Comparison of ENCODE assay signal across 19 cellular contexts in genomic region chr3:107421881-107422280, GRCh38. TPM values are rescaled to one million over a fixed set of nuclear protein-coding genes. Genes with fewer than 3 reads are reported as not detected.
DNase-seq lines count a peak whose midpoint lies in the region; ATAC-seq lines count a peak whose summit lies in the region.
"Had no signal": no experiment of that assay in that cellular context is flagged by ENCODE, and none has a peak within 500 bp of the region (broad histone marks: within the 10 kb centered on the region; RNA-seq: fewer than 3 reads in every experiment).

No MANE protein-coding gene starts in this region.

- ATAC-seq in HG02840 (IDR thresholded peaks at IDR 0.05; ENCODE audit: low FRiP score, unreplicated experiment), result no peak

- DNase-seq in T-helper 2 cell treated with Interferon-gamma antibody and Interleukin-4, amounts not matched to agents 5 μg/mL and 100 μg/mL, for 36 hours (ENCODE audit: low spot score), result no peak
- no peak for DNase-seq in T-helper 2 cell
- no peak for DNase-seq in Karpas-422
- peak; percentile 18 for DNase-seq in pons (ENCODE audit: low spot score)
- no peak for DNase-seq in NCI-H128 (lab: John Stamatoyannopoulos, UW; ENCODE audit: unreplicated experiment)
- no peak for DNase-seq in NCI-H2081 treated with DMSO at 0.1 percent for 48 hours (lab: John Stamatoyannopoulos, UW)
- DNase-seq: DMS153, DMS79 had no signal

- H3K4me3 Mint-ChIP-seq in T-helper 2 cell treated with Interferon-gamma antibody and Interleukin-4, amounts not matched to agents 5 μg/mL and 100 μg/mL, for 36 hours, result no peak overlapping the region
- H3K4me3 Mint-ChIP-seq: CD14-positive monocyte, GM23338 had no signal

- H3K27me3 ChIP-seq in Karpas-422 (ENCODE audit: low read length), result no peaks in the 10 kb centered on the region
- H3K27me3 ChIP-seq: BLaER1 had no signal

- H2AFZ ChIP-seq in Karpas-422 (ENCODE audit: low read length), result peak overlapping the region; percentile 61
- H2AFZ ChIP-seq: GM23338 had no signal

- H3K4me1 Mint-ChIP-seq in T-helper 2 cell treated with Interferon-gamma antibody and Interleukin-4, amounts not matched to agents 5 μg/mL and 100 μg/mL, for 36 hours (ENCODE audit: low read depth), result peaks cover 3% of the 10 kb centered on the region

- no peaks in the 10 kb centered on the region for H3K36me3 Mint-ChIP-seq in T-helper 2 cell treated with Interferon-gamma antibody and Interleukin-4, amounts not matched to agents 5 μg/mL and 100 μg/mL, for 36 hours (ENCODE audit: low read depth)
- H3K36me3 Mint-ChIP-seq: CD14-positive monocyte; CD4-positive, alpha-beta memory T cell had no signal

- peaks cover 42% of the 10 kb centered on the region for H3K27me3 Mint-ChIP-seq in T-helper 2 cell treated with Interferon-gamma antibody and Interleukin-4, amounts not matched to agents 5 μg/mL and 100 μg/mL, for 36 hours (ENCODE audit: low read depth)

- no peaks in the 10 kb centered on the region for H3K9me3 ChIP-seq in Karpas-422 (ENCODE audit: low read length)
- H3K9me3 ChIP-seq: A549, BLaER1 had no signal

- peak overlapping the region; percentile 56 for H3K4me2 ChIP-seq in Karpas-422 (ENCODE audit: low read depth, low read length, poor library complexity, severe bottlenecking)
- H3K4me2 ChIP-seq: BLaER1, GM23338 had no signal

- H3K9me3 Mint-ChIP-seq in T-helper 2 cell treated with Interferon-gamma antibody and Interleukin-4, amounts not matched to agents 5 μg/mL and 100 μg/mL, for 36 hours, result no peaks in the 10 kb centered on the region
- H3K9me3 Mint-ChIP-seq: CD14-positive monocyte; CD4-positive, alpha-beta memory T cell; GM23338 had no signal

- H3K27ac Mint-ChIP-seq in T-helper 2 cell treated with Interferon-gamma antibody and Interleukin-4, amounts not matched to agents 5 μg/mL and 100 μg/mL, for 36 hours, result peak overlapping the region; percentile 50
- H3K27ac Mint-ChIP-seq: CD14-positive monocyte, GM23338 had no signal

- no peaks in the 10 kb centered on the region for H4K20me1 ChIP-seq in Karpas-422 (ENCODE audit: insufficient read depth, low read depth, low read length)
- H4K20me1 ChIP-seq: BLaER1 had no signal

- no peaks in the 10 kb centered on the region for H3K9me2 ChIP-seq in Karpas-422 (replicated peaks; ENCODE audit: insufficient read depth, low read length)

- H3K79me2 ChIP-seq in Karpas-422 (ENCODE audit: low read length), result no peaks in the 10 kb centered on the region

- H3K27ac ChIP-seq in Karpas-422 (ENCODE audit: low read length), result 0 out of 2 replicates have a peak overlapping the region, but pooled peaks have one; percentile 6
- H3K27ac ChIP-seq: 22Rv1, A549, BLaER1, HL-60 had no signal

- H3K9ac ChIP-seq in Karpas-422 (ENCODE audit: low read length), result peak overlapping the region; percentile 3; the same call in 1 of the 2 replicates
- H3K9ac ChIP-seq: BLaER1 had no signal

- no peaks in the 10 kb centered on the region for H3K36me3 ChIP-seq in Karpas-422 (ENCODE audit: insufficient read depth, low read length)
- H3K36me3 ChIP-seq: BLaER1 had no signal

- no peak overlapping the region for H3K4me3 ChIP-seq in Karpas-422 (ENCODE audit: low read length)
- H3K4me3 ChIP-seq: BLaER1, GM23338 had no signal

- peaks cover 53% of the 10 kb centered on the region for H3K4me1 ChIP-seq in Karpas-422 (ENCODE audit: low read length)
- H3K4me1 ChIP-seq: A549, BLaER1 had no signal

RNA-seq across cellular contexts. Expression of gene CCDC54, which starts 44.6 kb away (rescaled TPM):
- total RNA-seq in Karpas-422 (2014; rRNA removed; shearing (Covaris generic); ENCODE audit: low replicate concordance), result not detected in 2 replicates
- total RNA-seq: CD4-positive, alpha-beta memory T cell; Daoy; GM23338; H7; HT1080 had no signal
